8 cellular contexts compared by ENCODE assay signal in genomic region chr2:160221391-160222276, GRCh38. TPM values are rescaled to one million over a fixed set of nuclear protein-coding genes. Genes with fewer than 3 reads are reported as not detected.
DNase-seq lines count a peak whose midpoint lies in the region; ATAC-seq and TF ChIP-seq lines count a peak whose summit lies in the region.
"Had no signal": no experiment of that assay in that cellular context is flagged by ENCODE, and none has a peak within 500 bp of the region (broad histone marks: within the 10 kb centered on the region; RNA-seq: fewer than 3 reads in every experiment).

No MANE protein-coding gene starts in this region.

- POLR2A ChIA-PET in naive thymus-derived CD4-positive, alpha-beta T cell (lab: Charles Lee): no interaction called here

- TF ChIP-seq CTCF in hepatocyte (IDR thresholded peaks at IDR 0.05; ENCODE audit: poor library complexity) (no peak), smooth muscle cell (IDR thresholded peaks at IDR 0.05; ENCODE audit: borderline replicate concordance, insufficient read depth, poor library complexity, severe bottlenecking) (no peak), MM.1S (IDR thresholded peaks at IDR 0.05; ENCODE audit: low read length) (no peak)

- intact Hi-C loops in naive thymus-derived CD4-positive, alpha-beta T cell (cut with micrococcal nuclease): no loop called here

- WGBS in hepatocyte (ENCODE audit: low lambda C conversion rate, missing lambda C conversion rate): 60% methylated on average over 12 of the region's 12 CpGs
- WGBS in smooth muscle cell (ENCODE audit: low lambda C conversion rate): 48% methylated on average over 12 of the region's 12 CpGs

- H3K4me3 ChIP-seq in hepatocyte (no peak overlapping the region), smooth muscle cell (no peak overlapping the region), MM.1S (ENCODE audit: low read length) (no peak overlapping the region)
- no peak overlapping the region for H3K4me3 ChIP-seq in naive thymus-derived CD4-positive, alpha-beta T cell (ENCODE audit: low read length)
- H3K4me3 ChIP-seq: thoracic aorta had no signal

- H3K9ac ChIP-seq in smooth muscle cell (ENCODE audit: low read depth) (peak overlapping the region; percentile 64), MM.1S (ENCODE audit: low read length) (no peak overlapping the region)

- DNase-seq in HT-29 (ENCODE audit: low spot score) (peak; percentile 93), hepatocyte (ENCODE audit: low spot score) (peak; percentile 87), smooth muscle cell (lab: John Stamatoyannopoulos, UW; ENCODE audit: unreplicated experiment) (no peak), NOMO-1 (lab: John Stamatoyannopoulos, UW; ENCODE audit: unreplicated experiment in 2 of 2) (no peak), MM.1S (no peak)
- DNase-seq in naive thymus-derived CD4-positive, alpha-beta T cell: no peak

- H2AFZ ChIP-seq in hepatocyte: no peak overlapping the region
- H2AFZ ChIP-seq in smooth muscle cell (ENCODE audit: low read depth): peak overlapping the region; percentile 79
- H2AFZ ChIP-seq in MM.1S (ENCODE audit: low read length): no peak overlapping the region

- H3K4me3 Mint-ChIP-seq in activated T-helper 17 cell treated with anti-CD3 and anti-CD28 coated beads, Interleukin-2, amount 50 U/mL, for 72 hours: peak overlapping the region; percentile 58
- peak overlapping the region in 1 of 10 donors; percentile 47 for H3K4me3 Mint-ChIP-seq in naive thymus-derived CD4-positive, alpha-beta T cell

- H4K20me1 ChIP-seq in hepatocyte (ENCODE audit: insufficient read depth, poor library complexity, severe bottlenecking) (no peaks in the 10 kb centered on the region), smooth muscle cell (ENCODE audit: low read depth) (no peaks in the 10 kb centered on the region), MM.1S (ENCODE audit: insufficient read depth, low read length) (no peaks in the 10 kb centered on the region)

- peaks cover 38% of the 10 kb centered on the region for H3K4me1 Mint-ChIP-seq in activated T-helper 17 cell treated with anti-CD3 and anti-CD28 coated beads, Interleukin-2, amount 50 U/mL, for 72 hours
- H3K4me1 Mint-ChIP-seq in naive thymus-derived CD4-positive, alpha-beta T cell: peaks cover 10 to 38% (median 15%) of the 10 kb centered on the region in 7 donors

- H3K27ac ChIP-seq in hepatocyte: peak overlapping the region; percentile 95
- peak overlapping the region; percentile 97 for H3K27ac ChIP-seq in smooth muscle cell (ENCODE audit: low read depth)
- no peak overlapping the region for H3K27ac ChIP-seq in naive thymus-derived CD4-positive, alpha-beta T cell (ENCODE audit: low read depth, low read length)
- no peak overlapping the region for H3K27ac ChIP-seq in MM.1S (ENCODE audit: low read length)
- H3K27ac ChIP-seq: thoracic aorta had no signal

- H3K79me2 ChIP-seq in hepatocyte: no peaks in the 10 kb centered on the region
- H3K79me2 ChIP-seq in smooth muscle cell (ENCODE audit: low read depth): no peaks in the 10 kb centered on the region
- H3K79me2 ChIP-seq in MM.1S (ENCODE audit: low read length): no peaks in the 10 kb centered on the region

- ATAC-seq in activated T-helper 17 cell treated with anti-CD3 and anti-CD28 coated beads, Interleukin-2, amount 50 U/mL, for 72 hours (replicated peaks): no peak
- no peak for ATAC-seq in naive thymus-derived CD4-positive, alpha-beta T cell

- H3K9me3 Mint-ChIP-seq in activated T-helper 17 cell treated with anti-CD3 and anti-CD28 coated beads, Interleukin-2, amount 50 U/mL, for 72 hours: no peaks in the 10 kb centered on the region
- H3K9me3 Mint-ChIP-seq in naive thymus-derived CD4-positive, alpha-beta T cell: peaks cover 0 to 1% (median 0%) of the 10 kb centered on the region in 11 donors

- H3F3A ChIP-seq in smooth muscle cell (ENCODE audit: low read depth): peaks cover 30% of the 10 kb centered on the region
- H3F3A ChIP-seq in MM.1S (ENCODE audit: insufficient read depth, low read length): no peaks in the 10 kb centered on the region

- H3K9me3 ChIP-seq in hepatocyte (ENCODE audit: low read depth): no peaks in the 10 kb centered on the region
- H3K9me3 ChIP-seq in smooth muscle cell (replicated peaks; ENCODE audit: low read depth): no peaks in the 10 kb centered on the region
- H3K9me3 ChIP-seq in naive thymus-derived CD4-positive, alpha-beta T cell (ENCODE audit: control insufficient read depth in 2 of 3, low read length in 3 of 3): no peaks in the 10 kb centered on the region
- H3K9me3 ChIP-seq in MM.1S (replicated peaks; ENCODE audit: insufficient read depth, low read length): no peaks in the 10 kb centered on the region
- H3K9me3 ChIP-seq: thoracic aorta had no signal

- H3K27ac Mint-ChIP-seq in activated T-helper 17 cell treated with anti-CD3 and anti-CD28 coated beads, Interleukin-2, amount 50 U/mL, for 72 hours: peak overlapping the region; percentile 6
- peak overlapping the region in 1 of 9 donors; percentile 29 for H3K27ac Mint-ChIP-seq in naive thymus-derived CD4-positive, alpha-beta T cell

- H3K4me1 ChIP-seq in hepatocyte (ENCODE audit: insufficient read depth): peaks cover 56% of the 10 kb centered on the region
- peaks cover 5% of the 10 kb centered on the region for H3K4me1 ChIP-seq in smooth muscle cell (ENCODE audit: low read depth)
- no peaks in the 10 kb centered on the region for H3K4me1 ChIP-seq in naive thymus-derived CD4-positive, alpha-beta T cell (ENCODE audit: control insufficient read depth in 2 of 2, insufficient read depth in 2 of 2, low read length in 2 of 2)
- peaks cover 12% of the 10 kb centered on the region for H3K4me1 ChIP-seq in MM.1S (ENCODE audit: low read length)

- H3K36me3 Mint-ChIP-seq in activated T-helper 17 cell treated with anti-CD3 and anti-CD28 coated beads, Interleukin-2, amount 50 U/mL, for 72 hours (ENCODE audit: low read depth): no peaks in the 10 kb centered on the region
- peaks cover 0 to 2% (median 0%) of the 10 kb centered on the region in 5 donors for H3K36me3 Mint-ChIP-seq in naive thymus-derived CD4-positive, alpha-beta T cell

- H3K36me3 ChIP-seq in hepatocyte (replicated peaks; ENCODE audit: insufficient read depth, low read depth) (no peaks in the 10 kb centered on the region), smooth muscle cell (ENCODE audit: low read depth) (no peaks in the 10 kb centered on the region), MM.1S (replicated peaks; ENCODE audit: insufficient read depth, low read length) (no peaks in the 10 kb centered on the region)
- no peaks in the 10 kb centered on the region for H3K36me3 ChIP-seq in naive thymus-derived CD4-positive, alpha-beta T cell (ENCODE audit: control insufficient read depth in 2 of 3, insufficient read depth in 3 of 3, low read length in 3 of 3)
- H3K36me3 ChIP-seq: thoracic aorta had no signal

- H3K9me2 ChIP-seq in hepatocyte (replicated peaks; ENCODE audit: insufficient read depth) (no peaks in the 10 kb centered on the region), MM.1S (replicated peaks; ENCODE audit: insufficient read depth, low read length) (no peaks in the 10 kb centered on the region)

- H3K27me3 ChIP-seq in hepatocyte (no peaks in the 10 kb centered on the region), smooth muscle cell (ENCODE audit: low read depth) (no peaks in the 10 kb centered on the region), MM.1S (replicated peaks; ENCODE audit: insufficient read depth, low read length) (no peaks in the 10 kb centered on the region)
- no peaks in the 10 kb centered on the region for H3K27me3 ChIP-seq in naive thymus-derived CD4-positive, alpha-beta T cell (ENCODE audit: control insufficient read depth in 2 of 2, insufficient read depth in 2 of 2, low read length in 2 of 2)

- H3K27me3 Mint-ChIP-seq in activated T-helper 17 cell treated with anti-CD3 and anti-CD28 coated beads, Interleukin-2, amount 50 U/mL, for 72 hours: peaks cover 6% of the 10 kb centered on the region
- peaks cover 0 to 5% (median 0%) of the 10 kb centered on the region in 5 donors for H3K27me3 Mint-ChIP-seq in naive thymus-derived CD4-positive, alpha-beta T cell

- CTCF ChIA-PET in naive thymus-derived CD4-positive, alpha-beta T cell (lab: Charles Lee): no interaction called here

- H3K4me2 ChIP-seq in hepatocyte (no peak overlapping the region), smooth muscle cell (peak overlapping the region; percentile 23), MM.1S (ENCODE audit: low read depth, low read length) (no peak overlapping the region)

RNA-seq across cellular contexts. Expression of gene ITGB6, which starts 21.6 kb away (rescaled TPM):
- total RNA-seq in HT-29 (2014; rRNA removed; shearing (Covaris generic)): 14.3 and 14.8 TPM in 2 replicates
- not detected for total RNA-seq in activated T-helper 17 cell treated with anti-CD3 and anti-CD28 coated beads, Interleukin-2, amount 50 U/mL, for 72 hours
- total RNA-seq in hepatocyte (37.4 and 41.1 TPM in 2 replicates), smooth muscle cell (175 and 181 TPM in 2 replicates)
- polyA plus RNA-seq in hepatocyte (20.3 and 21.0 TPM in 2 replicates), smooth muscle cell (15.2 and 85.3 TPM in 2 replicates)
- total RNA-seq in naive thymus-derived CD4-positive, alpha-beta T cell: not detected
- not detected for polyA plus RNA-seq in naive thymus-derived CD4-positive, alpha-beta T cell

Comparison
In these comparisons a context has a peak if more than half of its experiments do, and no peak if none do; other contexts are left out.
1. DNase-seq: peak in HT-29 (single experiment) and hepatocyte (single experiment); none in smooth muscle cell (single experiment), NOMO-1 (0 of 2), naive thymus-derived CD4-positive, alpha-beta T cell (0 of 9) and MM.1S (single experiment).
2. H3K27ac ChIP-seq: peak in hepatocyte (single experiment) and smooth muscle cell (single experiment); none in naive thymus-derived CD4-positive, alpha-beta T cell (single experiment) and MM.1S (single experiment).
3. RNA of gene ITGB6, which starts 21.6 kb away (total RNA-seq): 175 to 181 TPM in smooth muscle cell, 37.4 to 41.1 TPM in hepatocyte and 14.3 to 14.8 TPM in HT-29; not detected in activated T-helper 17 cell treated with anti-CD3 and anti-CD28 coated beads, Interleukin-2, amount 50 U/mL, for 72 hours and not detected in naive thymus-derived CD4-positive, alpha-beta T cell; every median in the first group is over 10 times any median in the second.